Comparison of ENCODE assay signal across 1 cellular context in genomic region chr9:98708933-98709911, GRCh38.
TF ChIP-seq lines count a peak whose summit lies in the region.

GABBR2 (minus strand) TSS chr9:98708935; CDS start chr9:98708737, 198 bp downstream.

TF ChIP-seq in SK-N-SH, 30 proteins besides CTCF, POLR2A, EP300 and RAD21 (continued from another document):
- TF ChIP-seq IRF3 (IDR thresholded peaks at IDR 0.05; ENCODE audit: low read depth, low read length) (no peak), NFIC (IDR thresholded peaks at IDR 0.05; ENCODE audit: borderline replicate concordance) (no peak), SIN3A (IDR thresholded peaks at IDR 0.05; ENCODE audit: borderline replicate concordance, low read depth, low read length) (no peak), MXI1 (IDR thresholded peaks at IDR 0.05; ENCODE audit: low read depth, low read length) (no peak)
- TF ChIP-seq, protein P1, sequence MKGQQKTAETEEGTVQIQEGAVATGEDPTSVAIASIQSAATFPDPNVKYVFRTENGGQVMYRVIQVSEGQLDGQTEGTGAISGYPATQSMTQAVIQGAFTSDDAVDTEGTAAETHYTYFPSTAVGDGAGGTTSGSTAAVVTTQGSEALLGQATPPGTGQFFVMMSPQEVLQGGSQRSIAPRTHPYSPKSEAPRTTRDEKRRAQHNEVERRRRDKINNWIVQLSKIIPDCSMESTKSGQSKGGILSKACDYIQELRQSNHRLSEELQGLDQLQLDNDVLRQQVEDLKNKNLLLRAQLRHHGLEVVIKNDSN (IDR thresholded peaks at IDR 0.05; ENCODE audit: borderline replicate concordance, low read depth) = no peak
TF ChIP-seq in SK-N-SH: peak in this region for 0.
